10 cellular contexts compared by ENCODE assay signal in genomic region chr4:80005863-80006262, GRCh38.
A peak's percentile ranks its signal among the peaks of the same experiment; 100 is the strongest.
DNase-seq lines count a peak whose midpoint lies in the region; ATAC-seq and TF ChIP-seq lines count a peak whose summit lies in the region.
"Had no signal": no experiment of that assay in that cellular context is flagged by ENCODE, and none has a peak within 500 bp of the region (broad histone marks: within the 10 kb centered on the region; RNA-seq: fewer than 3 reads in every experiment).

No MANE protein-coding gene starts in this region.

- H4K20me1 ChIP-seq in PC-3 (ENCODE audit: low read length): no peaks in the 10 kb centered on the region

- H3F3A ChIP-seq in PC-3 (ENCODE audit: low read length, unreplicated experiment): no peaks in the 10 kb centered on the region

- ATAC-seq in PC-3: peak; percentile 74
- ATAC-seq in central memory CD8-positive, alpha-beta T cell (replicated peaks; ENCODE audit: extremely low read depth, poor library complexity, severe bottlenecking): no peak

- intact Hi-C loops in PC-3 (cut with micrococcal nuclease): no loop called here

- CTCF ChIA-PET in PC-3 (lab: Charles Lee): no interaction called here

- peaks cover 4% of the 10 kb centered on the region; the same call in 1 of the 2 replicates for H3K79me2 ChIP-seq in PC-3 (ENCODE audit: low read length)

- peaks cover 48% of the 10 kb centered on the region for H3K4me1 Mint-ChIP-seq in central memory CD8-positive, alpha-beta T cell

- peak overlapping the region; percentile 35; the same call in 1 of the 2 replicates for H3K9ac ChIP-seq in PC-3 (ENCODE audit: low read length)

- TF ChIP-seq CTCF in PC-3 (conservative IDR thresholded peaks at IDR 0.05; ENCODE audit: low read depth, low read length): no peak

- H2AFZ ChIP-seq in PC-3 (ENCODE audit: low read length): no peak overlapping the region

- H3K9me2 ChIP-seq in PC-3 (replicated peaks; ENCODE audit: low read length): no peaks in the 10 kb centered on the region

- no peak overlapping the region for H3K4me3 ChIP-seq in PC-3 (ENCODE audit: low read length)
- H3K4me3 ChIP-seq: heart left ventricle had no signal

- H3K27me3 Mint-ChIP-seq in central memory CD8-positive, alpha-beta T cell: no peaks in the 10 kb centered on the region

- H3K27me3 ChIP-seq in PC-3 (ENCODE audit: low read length): no peaks in the 10 kb centered on the region
- H3K27me3 ChIP-seq: heart left ventricle had no signal

- H3K4me3 Mint-ChIP-seq in central memory CD8-positive, alpha-beta T cell: no peak overlapping the region

- H3K4me1 ChIP-seq in PC-3 (ENCODE audit: insufficient read depth, low read length): peaks cover 40% of the 10 kb centered on the region

- peak overlapping the region; percentile 45 for H3K4me2 ChIP-seq in PC-3 (ENCODE audit: low read length)

- no TSS peak for BruUV-seq in PC-3 (replicated peaks; lab: Mats Ljungman, UMichigan)

- POLR2A ChIA-PET in PC-3 (lab: Charles Lee; ENCODE audit: unreplicated experiment): no interaction called here

- H3K36me3 Mint-ChIP-seq in central memory CD8-positive, alpha-beta T cell (ENCODE audit: insufficient read depth): peaks cover 8% of the 10 kb centered on the region

- H3K27ac ChIP-seq in PC-3 (ENCODE audit: low read length): peak overlapping the region; percentile 79

- no peaks in the 10 kb centered on the region for H3K9me3 ChIP-seq in PC-3 (ENCODE audit: low read length)

- peaks cover 6% of the 10 kb centered on the region for H3K9me3 Mint-ChIP-seq in central memory CD8-positive, alpha-beta T cell

- peaks cover 23% of the 10 kb centered on the region for H3K36me3 ChIP-seq in PC-3 (ENCODE audit: low read depth, low read length)

- peak; percentile 15 for DNase-seq in activated T-cell treated with anti-CD3 and anti-CD28 coated beads for 24 hours (ENCODE audit: low read depth)
- no peak for DNase-seq in activated T-cell treated with anti-CD3 and anti-CD28 coated beads, Interleukin-2, amount 50 U/mL, for 48 hours
- peak; percentile 84 for DNase-seq in PC-3
- no peak for DNase-seq in central memory CD8-positive, alpha-beta T cell (ENCODE audit: low spot score in 2 of 2)
- DNase-seq in renal cortical epithelial cell (ENCODE audit: low read depth): peak; percentile 90
- no peak for DNase-seq in NCI-H1417 treated with DMSO at 0.1 percent for 48 hours (lab: John Stamatoyannopoulos, UW)
- DNase-seq in activated CD8-positive, alpha-beta memory T cell treated with anti-CD3 and anti-CD28 coated beads for 24 hours: no peak
- DNase-seq in NCI-H2107 (lab: John Stamatoyannopoulos, UW): no peak
- DNase-seq: heart left ventricle, NCI-H510A treated with DMSO at 0.1 percent for 48 hours had no signal

- peak overlapping the region; percentile 73 for H3K27ac Mint-ChIP-seq in central memory CD8-positive, alpha-beta T cell (ENCODE audit: low read depth)

Comparison
In these comparisons a context has a peak if more than half of its experiments do, and no peak if none do; other contexts are left out.
1. DNase-seq: peak in activated T-cell treated with anti-CD3 and anti-CD28 coated beads for 24 hours (single experiment), PC-3 (single experiment) and renal cortical epithelial cell (single experiment); none in activated T-cell treated with anti-CD3 and anti-CD28 coated beads, Interleukin-2, amount 50 U/mL, for 48 hours (0 of 2), central memory CD8-positive, alpha-beta T cell (0 of 2), NCI-H1417 treated with DMSO at 0.1 percent for 48 hours (single experiment), activated CD8-positive, alpha-beta memory T cell treated with anti-CD3 and anti-CD28 coated beads for 24 hours (single experiment) and NCI-H2107 (single experiment).